ENCODE assay signal across 1 cellular context in genomic region chr6:46440133-46440532, GRCh38.
A peak's percentile ranks its signal among the peaks of the same experiment; 100 is the strongest.
TF ChIP-seq lines count a peak whose summit lies in the region.

No MANE protein-coding gene starts in this region.

TF ChIP-seq in IMR-90, 13 proteins besides CTCF, POLR2A, EP300 and RAD21 (continued from another document):
- TF ChIP-seq BHLHE40 (IDR thresholded peaks at IDR 0.05; ENCODE audit: low read depth, low read length): peak; percentile 56
- 0 out of 2 replicates have a peak, but pooled peaks have one; percentile 31 for TF ChIP-seq USF2 (IDR thresholded peaks at IDR 0.05; ENCODE audit: low read depth, low read length)
